8 cellular contexts compared by ENCODE assay signal in the genomic region with DNA sequence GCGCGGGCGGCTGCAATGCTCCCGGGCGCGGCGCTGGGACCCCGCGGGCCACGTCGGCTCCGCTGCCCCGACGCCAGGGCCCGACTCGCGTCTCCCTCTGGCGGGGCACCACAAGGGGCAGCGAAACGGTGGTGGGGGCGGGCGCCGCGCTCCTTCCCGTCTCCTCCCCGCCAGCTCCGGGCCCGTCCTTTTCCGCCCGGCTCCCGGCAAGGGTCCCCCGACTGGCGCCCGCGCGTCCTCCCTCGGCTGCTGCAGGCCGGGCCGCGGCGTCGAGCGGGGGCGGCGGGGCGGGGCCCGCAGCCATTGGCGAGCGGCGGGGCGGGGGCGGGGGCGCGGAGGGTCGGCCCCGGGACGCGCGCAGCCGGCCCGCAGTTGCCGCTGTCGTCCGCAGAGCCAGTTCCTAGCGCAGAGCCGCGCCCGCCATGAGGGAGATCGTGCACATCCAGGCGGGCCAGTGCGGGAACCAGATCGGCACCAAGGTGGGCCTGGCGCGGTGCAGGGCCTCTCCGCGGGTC. TPM values are rescaled to one million over a fixed set of nuclear protein-coding genes. Genes with fewer than 3 reads are reported as not detected.
A peak's percentile ranks its signal among the peaks of the same experiment; 100 is the strongest.
DNase-seq lines count a peak whose midpoint lies in the region; ATAC-seq and TF ChIP-seq lines count a peak whose summit lies in the region.

A gene (plus strand): TSS at position 371 of the 515 bp plus-strand sequence. CDS start 52 bp downstream, at position 423.

- peak within 1 kb of the TSS; percentile 66 to 92 (median 86) for H3K27ac Mint-ChIP-seq in CD14-positive monocyte
- H3K27ac Mint-ChIP-seq in stimulated activated effector memory CD8-positive, alpha-beta T cell treated with anti-CD3 and anti-CD28 coated beads, Interleukin-12 subunit alpha, Interleukin-12 subunit beta, amount 100 ng/mL, for 72 hours = peak within 1 kb of the TSS; percentile 33

- H3K4me1 ChIP-seq in Peyer's patch = peaks cover 0 to 14% (median 7%) of the 10 kb centered on the region in 4 donors

- intact Hi-C loops in CD14-positive monocyte (cut with micrococcal nuclease) = loop anchor here (5.0 to 10.0 kb wide), 2 partner anchors 67 to 69 kb away; a partner anchor contains a TSS

- H3K27ac ChIP-seq in Peyer's patch = peak within 1 kb of the TSS; percentile 80 to 98 (median 90)

- H3K9me3 ChIP-seq in Peyer's patch = peaks cover 0 to 5% (median 0%) of the 10 kb centered on the region in 4 donors

- H3K4me1 Mint-ChIP-seq in CD14-positive monocyte = peaks cover 26% of the 10 kb centered on the region
- peaks cover 18% of the 10 kb centered on the region for H3K4me1 Mint-ChIP-seq in stimulated activated effector memory CD8-positive, alpha-beta T cell treated with anti-CD3 and anti-CD28 coated beads, Interleukin-12 subunit alpha, Interleukin-12 subunit beta, amount 100 ng/mL, for 72 hours

- peaks cover 0 to 21% (median 10%) of the 10 kb centered on the region in 7 donors for H3K9me3 Mint-ChIP-seq in CD14-positive monocyte
- H3K9me3 Mint-ChIP-seq in stimulated activated effector memory CD8-positive, alpha-beta T cell treated with anti-CD3 and anti-CD28 coated beads, Interleukin-12 subunit alpha, Interleukin-12 subunit beta, amount 100 ng/mL, for 72 hours = peaks cover 4% of the 10 kb centered on the region

- DNase-seq in CD14-positive monocyte (ENCODE audit: low spot score) (no peak), Peyer's patch (peak in 2 of 3 donors; percentile 70 to 72), cerebellar cortex (ENCODE audit: low spot score) (peak; percentile 33), kidney glomerular epithelial cell (lab: John Stamatoyannopoulos, UW) (peak; percentile 44), NCI-H1105 (lab: John Stamatoyannopoulos, UW) (no peak)
- peak in 1 of 2 donors; percentile 32 for DNase-seq in stimulated activated effector memory CD8-positive, alpha-beta T cell treated with anti-CD3 and anti-CD28 coated beads, Interleukin-12 subunit alpha, Interleukin-12 subunit beta, amount 100 ng/mL, for 72 hours (ENCODE audit: low spot score in 2 of 2)

- H3K27me3 ChIP-seq in Peyer's patch = no peaks in the 10 kb centered on the region

- peak within 1 kb of the TSS; percentile 44 to 70 (median 58) for H3K4me3 ChIP-seq in Peyer's patch

- peaks cover 15 to 27% of the 10 kb centered on the region in 2 donors for H3K36me3 Mint-ChIP-seq in CD14-positive monocyte
- peaks cover 4% of the 10 kb centered on the region for H3K36me3 Mint-ChIP-seq in stimulated activated effector memory CD8-positive, alpha-beta T cell treated with anti-CD3 and anti-CD28 coated beads, Interleukin-12 subunit alpha, Interleukin-12 subunit beta, amount 100 ng/mL, for 72 hours

- peaks cover 17 to 43% (median 36%) of the 10 kb centered on the region in 3 donors for H3K27me3 Mint-ChIP-seq in CD14-positive monocyte (ENCODE audit: low read depth in 3 of 3)

- H3K36me3 ChIP-seq in Peyer's patch = peaks cover 0 to 7% (median 0%) of the 10 kb centered on the region in 3 donors

- in situ Hi-C loops in GM18951 (cut with MboI; ENCODE audit: low sequenced_read_pairs, unreplicated experiment) = no loop called here

- ATAC-seq in HG03108 (IDR thresholded peaks at IDR 0.05; ENCODE audit: unreplicated experiment) = peak; percentile 48
- ATAC-seq in stimulated activated effector memory CD8-positive, alpha-beta T cell treated with anti-CD3 and anti-CD28 coated beads, Interleukin-12 subunit alpha, Interleukin-12 subunit beta, amount 100 ng/mL, for 72 hours = peak; percentile 74

- peak within 1 kb of the TSS; percentile 91 to 93 for H3K4me3 Mint-ChIP-seq in CD14-positive monocyte
- H3K4me3 Mint-ChIP-seq in stimulated activated effector memory CD8-positive, alpha-beta T cell treated with anti-CD3 and anti-CD28 coated beads, Interleukin-12 subunit alpha, Interleukin-12 subunit beta, amount 100 ng/mL, for 72 hours = peak within 1 kb of the TSS; percentile 68

- TF ChIP-seq CTCF in CD14-positive monocyte (IDR thresholded peaks at IDR 0.05) (no peak), Peyer's patch (IDR thresholded peaks at IDR 0.05) (peak in 1 of 6 experiments; percentile 6)

- TF ChIP-seq POLR2A in GM18951 (IDR thresholded peaks at IDR 0.05; ENCODE audit: extremely low read depth, insufficient read depth, insufficient read length) (peak; percentile 60), Peyer's patch (IDR thresholded peaks at IDR 0.05) (no peak)

RNA-seq across cellular contexts. Expression of the gene that starts here (rescaled TPM):
- 10 to 100 TPM; 15.8 to 27.6 TPM for polyA plus RNA-seq in CD14-positive monocyte
- 100 to 1,000 TPM in 1 of 4 donors, 10 to 100 TPM in 3; 20.7 to 111 (median 50.5) TPM for total RNA-seq in Peyer's patch

Comparison
In these comparisons a context has a peak if more than half of its experiments do, and no peak if none do; other contexts are left out.
1. DNase-seq: peak in Peyer's patch (2 of 3), cerebellar cortex (single experiment) and kidney glomerular epithelial cell (single experiment); none in CD14-positive monocyte (single experiment) and NCI-H1105 (single experiment).